ENCODE assay signal across 10 cellular contexts in genomic region chr1:6922096-6922931, GRCh38.
DNase-seq lines count a peak whose midpoint lies in the region; TF ChIP-seq lines count a peak whose summit lies in the region.
"Had no signal": no experiment of that assay in that cellular context is flagged by ENCODE, and none has a peak within 500 bp of the region (broad histone marks: within the 10 kb centered on the region; RNA-seq: fewer than 3 reads in every experiment).

No MANE protein-coding gene starts in this region.

- intact Hi-C loops in posterior vena cava (cut with DNase I): loop anchor here in 1 of 2 donors (10.0 kb wide), 1 partner anchor 1142 kb away; no protein-coding TSS in a partner anchor

- H3K9me3 ChIP-seq in SJCRH30 (replicated peaks): peaks cover 6% of the 10 kb centered on the region; the same call in 1 of the 2 replicates

- no peaks in the 10 kb centered on the region for H3K4me1 ChIP-seq in SJCRH30

- H3K4me3 ChIP-seq in SJCRH30 (no peak overlapping the region), fibroblast of villous mesenchyme (ENCODE audit: low read depth, low read length) (no peak overlapping the region)

- no peak overlapping the region for H3K27ac ChIP-seq in SJCRH30

- peak; percentile 8 for DNase-seq in ELR (ENCODE audit: low read depth)
- DNase-seq in SJCRH30: peak; percentile 19 to 41
- DNase-seq in fibroblast of villous mesenchyme (ENCODE audit: low read depth): peak; percentile 60
- DNase-seq in posterior vena cava (ENCODE audit: low spot score): peak; percentile 88
- no peak for DNase-seq in COLO829 (ENCODE audit: low spot score)
- no peak for DNase-seq in OCI-M1 (lab: John Stamatoyannopoulos, UW)
- no peak for DNase-seq in activated effector memory CD4-positive, alpha-beta T cell treated with Interleukin-2 at 50 U/mL for 16 hours
- DNase-seq in stimulated activated CD4-positive, alpha-beta T cell treated with anti-CD3 and anti-CD28 coated beads, Interleukin-1b, Interleukin-23, amount 100 ng/mL, for 48 hours: no peak
- DNase-seq: activated CD4-positive, alpha-beta T cell treated with anti-CD3 and anti-CD28 coated beads, Interleukin-2, amount 50 U/mL, for 1 hour; NCI-H2029 had no signal

- TF ChIP-seq CTCF in fibroblast of villous mesenchyme (IDR thresholded peaks at IDR 0.05; ENCODE audit: insufficient read depth, low read depth, low read length): no peak

- no peaks in the 10 kb centered on the region for H3K36me3 ChIP-seq in SJCRH30

- peaks cover 8% of the 10 kb centered on the region; the same call in 1 of the 2 replicates for H3K27me3 ChIP-seq in SJCRH30

Comparison
In these comparisons a context has a peak if more than half of its experiments do, and no peak if none do; other contexts are left out.
1. DNase-seq: peak in ELR (single experiment), SJCRH30 (2 of 2), fibroblast of villous mesenchyme (single experiment) and posterior vena cava (single experiment); none in COLO829 (single experiment), OCI-M1 (single experiment), activated effector memory CD4-positive, alpha-beta T cell treated with Interleukin-2 at 50 U/mL for 16 hours (single experiment) and stimulated activated CD4-positive, alpha-beta T cell treated with anti-CD3 and anti-CD28 coated beads, Interleukin-1b, Interleukin-23, amount 100 ng/mL, for 48 hours (single experiment).